In the genomic region with DNA sequence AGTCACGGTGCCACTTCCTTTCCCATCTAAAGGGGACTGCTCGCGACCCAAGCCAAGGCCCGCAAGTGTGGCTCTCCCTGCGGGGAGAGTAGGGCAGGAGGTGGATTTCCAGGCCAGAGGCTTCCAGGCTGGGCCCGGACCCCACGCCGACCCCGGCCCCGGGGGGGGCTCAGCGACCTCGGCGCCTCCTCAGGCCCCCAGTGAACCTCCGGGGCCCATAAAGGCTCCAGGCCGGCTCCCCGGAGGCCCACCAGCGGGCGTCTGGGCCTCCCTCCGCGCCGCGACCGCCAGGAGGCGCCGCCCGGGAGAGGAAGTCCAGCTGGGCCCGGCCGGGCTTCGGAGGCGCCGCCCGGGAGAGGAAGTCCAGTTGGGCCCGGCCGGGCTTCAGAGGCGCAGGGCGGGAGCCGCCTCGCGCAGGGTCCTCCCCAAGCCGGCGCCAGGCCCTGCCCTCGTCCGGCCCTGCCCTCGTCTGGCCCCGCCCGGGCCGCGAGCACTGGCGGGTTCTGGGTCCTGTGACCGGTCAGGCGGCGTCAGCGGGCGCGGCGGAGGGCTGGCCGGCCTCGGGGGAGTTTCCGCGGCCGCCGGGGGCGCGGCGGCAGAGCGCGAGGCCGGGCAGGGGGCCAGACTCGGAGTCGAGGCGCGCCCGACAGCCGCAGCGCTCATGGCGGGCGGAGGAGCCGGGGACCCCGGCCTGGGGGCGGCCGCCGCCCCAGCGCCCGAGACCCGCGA, we compare ENCODE assay signal across 8 cellular contexts. TPM values are rescaled to one million over a fixed set of nuclear protein-coding genes. Genes with fewer than 3 reads are reported as not detected.
DNase-seq lines count a peak whose midpoint lies in the region; ATAC-seq and TF ChIP-seq lines count a peak whose summit lies in the region.

A gene (plus strand): TSS at position 623 of the 729 bp plus-strand sequence. CDS start 39 bp downstream, at position 662.

- H3K27ac Mint-ChIP-seq in CD4-positive, alpha-beta T cell = no peak within 1 kb of the TSS
- H3K27ac Mint-ChIP-seq in immature natural killer cell = peak within 1 kb of the TSS in 3 of 6 donors; percentile 64 to 84 (median 73)

- intact Hi-C loops in CD4-positive, alpha-beta T cell (cut with DNase I, micrococcal nuclease) = no loop called here
- intact Hi-C loops in sigmoid colon (cut with DNase I) = loop anchor here (2.0 to 5.0 kb wide), 3 partner anchors 157 to 806 kb away; a partner anchor contains a TSS

- peak within 1 kb of the TSS; percentile 95 for H3K9ac ChIP-seq in SK-N-SH

- peaks cover 14% of the 10 kb centered on the region for H3F3A ChIP-seq in SK-N-SH (replicated peaks; ENCODE audit: insufficient read depth)

- H3K27me3 ChIP-seq in CD4-positive, alpha-beta T cell (ENCODE audit: control insufficient read depth, insufficient read depth, low read length) = peaks cover 36% of the 10 kb centered on the region
- H3K27me3 ChIP-seq in SK-N-SH (ENCODE audit: insufficient read depth) = no peaks in the 10 kb centered on the region
- no peaks in the 10 kb centered on the region for H3K27me3 ChIP-seq in sigmoid colon

- peaks cover 13% of the 10 kb centered on the region for H3K4me1 Mint-ChIP-seq in CD4-positive, alpha-beta T cell (ENCODE audit: low read depth)
- peaks cover 9 to 13% of the 10 kb centered on the region in 2 donors for H3K4me1 Mint-ChIP-seq in immature natural killer cell

- no peaks in the 10 kb centered on the region for H3K9me3 ChIP-seq in CD4-positive, alpha-beta T cell (ENCODE audit: control insufficient read depth, low read length)
- no peaks in the 10 kb centered on the region for H3K9me3 ChIP-seq in SK-N-SH
- H3K9me3 ChIP-seq in sigmoid colon = no peaks in the 10 kb centered on the region

- no peaks in the 10 kb centered on the region for H3K9me3 Mint-ChIP-seq in CD4-positive, alpha-beta T cell
- H3K9me3 Mint-ChIP-seq in immature natural killer cell = peaks cover 0 to 8% (median 3%) of the 10 kb centered on the region in 6 donors

- H2AFZ ChIP-seq in SK-N-SH (ENCODE audit: low read depth) = peak within 1 kb of the TSS; percentile 89; the same call in 1 of the 2 replicates

- no peak within 1 kb of the TSS for H3K27ac ChIP-seq in CD4-positive, alpha-beta T cell (ENCODE audit: low read depth, low read length)
- peak within 1 kb of the TSS; percentile 79 to 89 for H3K27ac ChIP-seq in SK-N-SH (ENCODE audit: low read depth in 2 of 2, low read length in 1 of 2)
- H3K27ac ChIP-seq in sigmoid colon = peak within 1 kb of the TSS; percentile 98 to 100 (median 99)

- peak in 1 of 10 experiments; percentile 10 for DNase-seq in CD4-positive, alpha-beta T cell
- peak; percentile 95 for DNase-seq in SK-N-SH
- peak; percentile 74 for DNase-seq in cerebellar cortex (ENCODE audit: low spot score)
- DNase-seq in immature natural killer cell = peak; percentile 52 to 62 (median 60)
- peak; percentile 96 for DNase-seq in sigmoid colon
- DNase-seq in NCI-H128 (lab: John Stamatoyannopoulos, UW; ENCODE audit: unreplicated experiment) = no peak

- TF ChIP-seq POLR2A in sigmoid colon (IDR thresholded peaks at IDR 0.05) = no peak

- no peak for TF ChIP-seq CTCF in CD4-positive, alpha-beta T cell (IDR thresholded peaks at IDR 0.05)
- peak; percentile 60 for TF ChIP-seq CTCF in SK-N-SH (IDR thresholded peaks at IDR 0.05)
- peak; percentile 10 to 82 (median 34) for TF ChIP-seq CTCF in sigmoid colon (IDR thresholded peaks at IDR 0.05)

- peak; percentile 45 for TF ChIP-seq RAD21 in SK-N-SH (IDR thresholded peaks at IDR 0.05; ENCODE audit: low read length)

- H3K36me3 Mint-ChIP-seq in CD4-positive, alpha-beta T cell (ENCODE audit: low read depth) = no peaks in the 10 kb centered on the region
- no peaks in the 10 kb centered on the region for H3K36me3 Mint-ChIP-seq in immature natural killer cell

- H3K27me3 Mint-ChIP-seq in CD4-positive, alpha-beta T cell = peaks cover 40% of the 10 kb centered on the region
- peaks cover 1 to 8% (median 6%) of the 10 kb centered on the region in 3 donors for H3K27me3 Mint-ChIP-seq in immature natural killer cell (ENCODE audit: low read depth in 3 of 3)

- H3K79me2 ChIP-seq in SK-N-SH (ENCODE audit: insufficient read depth) = peaks cover 43% of the 10 kb centered on the region

- POLR2A ChIA-PET in CD4-positive, alpha-beta T cell (lab: Charles Lee) = no interaction called here
- POLR2A ChIA-PET in SK-N-SH (lab: Yijun Ruan, JAX) = no interaction called here

- H4K20me1 ChIP-seq in SK-N-SH (ENCODE audit: insufficient read depth) = no peaks in the 10 kb centered on the region

- no peaks in the 10 kb centered on the region for H3K36me3 ChIP-seq in SK-N-SH (replicated peaks in 1 of 2; ENCODE audit: control insufficient read depth in 1 of 2, insufficient read depth in 2 of 2, low read length in 1 of 2)
- no peaks in the 10 kb centered on the region for H3K36me3 ChIP-seq in sigmoid colon

- WGBS in SK-N-SH (ENCODE audit: low lambda C conversion rate) = 77% methylated on average over 5 of the region's 86 CpGs
- 2 to 4% methylated on average over 86 of the region's 86 CpGs for WGBS in sigmoid colon, 2 donors

- H3K4me1 ChIP-seq in SK-N-SH (ENCODE audit: control insufficient read depth in 1 of 2, insufficient read depth in 2 of 2, low read depth in 1 of 2, low read length in 1 of 2) = peaks cover 5 to 16% of the 10 kb centered on the region in 2 experiments; a peak in 3 of 4 replicates
- peaks cover 0 to 36% (median 27%) of the 10 kb centered on the region in 4 donors for H3K4me1 ChIP-seq in sigmoid colon

- TF ChIP-seq EP300 in SK-N-SH (IDR thresholded peaks at IDR 0.05; ENCODE audit: borderline replicate concordance in 1 of 2, low read depth in 1 of 2, low read length in 1 of 2) (no peak), sigmoid colon (IDR thresholded peaks at IDR 0.05) (no peak)

- H3K9me2 ChIP-seq in SK-N-SH = no peaks in the 10 kb centered on the region

- H3K4me3 ChIP-seq in SK-N-SH (ENCODE audit: low read depth in 2 of 2, low read length in 1 of 2) (peak within 1 kb of the TSS; percentile 81 to 88), sigmoid colon (peak within 1 kb of the TSS; percentile 81 to 92 (median 82))

- ATAC-seq in CD4-positive, alpha-beta T cell (ENCODE audit: poor library complexity) = peak; percentile 52
- ATAC-seq in GM19324 (IDR thresholded peaks at IDR 0.05; ENCODE audit: low FRiP score, unreplicated experiment) (peak; percentile 94), HG03457 (IDR thresholded peaks at IDR 0.05; ENCODE audit: unreplicated experiment) (peak; percentile 61)

- H3K4me3 Mint-ChIP-seq in CD4-positive, alpha-beta T cell = peak within 1 kb of the TSS; percentile 88
- H3K4me3 Mint-ChIP-seq in immature natural killer cell = peak within 1 kb of the TSS; percentile 80 to 90 (median 84)

- H3K4me2 ChIP-seq in SK-N-SH = peak within 1 kb of the TSS; percentile 91

- CTCF ChIA-PET in CD4-positive, alpha-beta T cell (lab: Charles Lee) = no interaction called here
- CTCF ChIA-PET in SK-N-SH (lab: Yijun Ruan, JAX) = interaction anchor here (0.6 to 2.6 kb wide), 10 partner anchors 9 to 166 kb away, joined by 3 to 13 read pairs (median 3); no protein-coding TSS in a partner anchor

TF ChIP-seq in SK-N-SH, 30 proteins besides CTCF, POLR2A, EP300 and RAD21:
- TF ChIP-seq, protein P1, sequence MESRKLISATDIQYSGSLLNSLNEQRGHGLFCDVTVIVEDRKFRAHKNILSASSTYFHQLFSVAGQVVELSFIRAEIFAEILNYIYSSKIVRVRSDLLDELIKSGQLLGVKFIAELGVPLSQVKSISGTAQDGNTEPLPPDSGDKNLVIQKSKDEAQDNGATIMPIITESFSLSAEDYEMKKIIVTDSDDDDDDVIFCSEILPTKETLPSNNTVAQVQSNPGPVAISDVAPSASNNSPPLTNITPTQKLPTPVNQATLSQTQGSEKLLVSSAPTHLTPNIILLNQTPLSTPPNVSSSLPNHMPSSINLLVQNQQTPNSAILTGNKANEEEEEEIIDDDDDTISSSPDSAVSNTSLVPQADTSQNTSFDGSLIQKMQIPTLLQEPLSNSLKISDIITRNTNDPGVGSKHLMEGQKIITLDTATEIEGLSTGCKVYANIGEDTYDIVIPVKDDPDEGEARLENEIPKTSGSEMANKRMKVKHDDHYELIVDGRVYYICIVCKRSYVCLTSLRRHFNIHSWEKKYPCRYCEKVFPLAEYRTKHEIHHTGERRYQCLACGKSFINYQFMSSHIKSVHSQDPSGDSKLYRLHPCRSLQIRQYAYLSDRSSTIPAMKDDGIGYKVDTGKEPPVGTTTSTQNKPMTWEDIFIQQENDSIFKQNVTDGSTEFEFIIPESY (IDR thresholded peaks at IDR 0.05; ENCODE audit: borderline replicate concordance, low read depth) = no peak
- TF ChIP-seq SIN3A (IDR thresholded peaks at IDR 0.05; ENCODE audit: borderline replicate concordance, low read depth, low read length) = peak; percentile 39; the same call in 1 of the 2 replicates
- peak; percentile 64 for TF ChIP-seq NRF1 (IDR thresholded peaks at IDR 0.05; ENCODE audit: low read depth, low read length)
- TF ChIP-seq POLR2AphosphoS5 (IDR thresholded peaks at IDR 0.05; ENCODE audit: low read depth, low read length) = peak; percentile 23; the same call in 1 of the 2 replicates
- peak; percentile 22 for TF ChIP-seq CHD2 (IDR thresholded peaks at IDR 0.05; ENCODE audit: low read length, partially characterized antibody)
- peak; percentile 59; the same call in 1 of the 2 replicates for TF ChIP-seq TAF1 (IDR thresholded peaks at IDR 0.05; ENCODE audit: borderline replicate concordance, low read depth, low read length)
- TF ChIP-seq MXI1 (IDR thresholded peaks at IDR 0.05; ENCODE audit: low read depth, low read length) = peak; percentile 9; the same call in 1 of the 2 replicates
- TF ChIP-seq, protein P2, sequence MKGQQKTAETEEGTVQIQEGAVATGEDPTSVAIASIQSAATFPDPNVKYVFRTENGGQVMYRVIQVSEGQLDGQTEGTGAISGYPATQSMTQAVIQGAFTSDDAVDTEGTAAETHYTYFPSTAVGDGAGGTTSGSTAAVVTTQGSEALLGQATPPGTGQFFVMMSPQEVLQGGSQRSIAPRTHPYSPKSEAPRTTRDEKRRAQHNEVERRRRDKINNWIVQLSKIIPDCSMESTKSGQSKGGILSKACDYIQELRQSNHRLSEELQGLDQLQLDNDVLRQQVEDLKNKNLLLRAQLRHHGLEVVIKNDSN (IDR thresholded peaks at IDR 0.05; ENCODE audit: borderline replicate concordance, low read depth) = peak; percentile 57; the same call in 1 of the 2 replicates
- peak; percentile 53 for TF ChIP-seq SMC3 (IDR thresholded peaks at IDR 0.05; ENCODE audit: low read depth, low read length)
- no peak for TF ChIP-seq ELF1 (IDR thresholded peaks at IDR 0.05)
- TF ChIP-seq FOXM1 (IDR thresholded peaks at IDR 0.05; ENCODE audit: low read depth) = no peak
TF ChIP-seq in SK-N-SH: peak in this region for 8.

RNA-seq across cellular contexts. Expression of the gene that starts here (rescaled TPM):
- under 1 TPM; 0.44 to 0.47 TPM for total RNA-seq in CD4-positive, alpha-beta T cell
- polyA plus RNA-seq in SK-N-SH (2012; rRNA removed) (36.9 and 39.6 TPM in 2 replicates), immature natural killer cell (10 to 100 TPM in 2 of 3 donors, 1 to 10 TPM in 1; 6.3 to 31.8 (median 21.5) TPM), sigmoid colon (10 to 100 TPM; 48.6 to 85.3 (median 61.3) TPM)
- 50.3 and 55.7 TPM in 2 replicates for polyA plus RNA-seq in SK-N-SH (2012; cell fraction: cytosol; rRNA removed)
- polyA plus RNA-seq in SK-N-SH (2012; cell fraction: nucleus; rRNA removed) = 12.9 and 19.4 TPM in 2 replicates
- total RNA-seq in sigmoid colon = 10 to 100 TPM; 32.1 to 35.3 (median 33.3) TPM

Comparison
In these comparisons a context has a peak if more than half of its experiments do, and no peak if none do; other contexts are left out.
1. RNA of the gene that starts here (total RNA-seq): 32.1 to 35.3 TPM in sigmoid colon; 0.44 to 0.47 TPM in CD4-positive, alpha-beta T cell; every median in the first group is over 10 times any median in the second.
2. Peak in ATAC-seq in CD4-positive, alpha-beta T cell; RNA of the gene not detected or under 1 TPM.
3. Peak in every context shown above with its lines, with median percentiles within 50 percentile points of each other: ATAC-seq.